ENCODE assay signal across 8 cellular contexts in the genomic region with DNA sequence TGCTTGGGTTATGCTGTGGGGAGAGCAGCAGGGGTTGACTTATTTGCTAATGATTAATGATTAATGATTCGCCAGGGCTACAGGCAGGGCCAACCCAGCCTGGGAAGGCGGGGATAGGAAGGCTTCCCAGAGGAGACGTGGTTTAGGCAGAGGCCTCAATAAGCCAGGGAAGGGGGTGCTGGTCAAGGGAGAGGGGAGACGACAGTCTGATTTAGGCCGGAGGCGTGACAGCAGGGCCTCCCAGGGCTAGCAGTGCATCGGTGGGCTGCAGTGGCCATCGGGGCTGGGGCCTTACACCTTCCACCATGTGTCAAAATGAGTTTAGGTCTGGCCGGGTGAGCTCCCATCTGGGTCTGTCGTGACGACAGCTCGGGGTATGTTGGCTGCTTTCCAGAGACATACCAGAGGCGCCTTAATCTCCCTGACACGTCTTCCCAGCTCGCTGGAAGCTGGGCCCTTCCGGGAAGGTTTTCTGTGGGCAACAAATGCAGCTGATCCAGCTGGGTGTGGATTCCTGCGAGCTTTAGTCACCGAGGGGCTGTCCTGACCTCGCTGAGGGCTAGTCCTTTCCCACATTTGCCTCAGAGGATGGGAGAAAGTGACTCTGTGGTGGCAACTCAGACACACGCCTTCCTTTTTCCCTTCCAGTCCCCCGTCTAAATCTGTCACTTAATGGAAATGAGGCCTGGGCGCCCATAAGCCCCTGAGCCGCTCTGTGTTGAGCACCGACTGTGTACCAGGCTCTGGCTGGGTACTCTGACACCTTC. TPM values are rescaled to one million over a fixed set of nuclear protein-coding genes. Genes with fewer than 3 reads are reported as not detected.
DNase-seq lines count a peak whose midpoint lies in the region; ATAC-seq and TF ChIP-seq lines count a peak whose summit lies in the region.

No MANE protein-coding gene starts in this region.

- H3K9me3 Mint-ChIP-seq in nephron progenitor cell, result no peaks in the 10 kb centered on the region

- peaks cover 17% of the 10 kb centered on the region for H3K4me1 Mint-ChIP-seq in nephron progenitor cell

- peaks cover 3% of the 10 kb centered on the region for H3K27me3 Mint-ChIP-seq in nephron progenitor cell (ENCODE audit: low read depth, poor library complexity)

- no peaks in the 10 kb centered on the region for H3K36me3 Mint-ChIP-seq in nephron progenitor cell (ENCODE audit: low read depth)

- H3K27ac ChIP-seq in substantia nigra (ENCODE audit: low read depth, low read length, poor library complexity, severe bottlenecking), result no peak overlapping the region

- peak; percentile 95 for DNase-seq in AG08396 (ENCODE audit: low spot score)
- peak; percentile 98 for DNase-seq in NCI-H82 (lab: John Stamatoyannopoulos, UW)
- no peak for DNase-seq in nephron progenitor cell
- DNase-seq in GM13976 (ENCODE audit: low spot score), result no peak
- no peak for DNase-seq in substantia nigra (lab: John Stamatoyannopoulos, UW)

- no peak overlapping the region for H3K4me3 Mint-ChIP-seq in nephron progenitor cell

- peak; percentile 70 for ATAC-seq in esophagus mucosa
- no peak for ATAC-seq in GM18511 (IDR thresholded peaks at IDR 0.05; ENCODE audit: unreplicated experiment)
- no peak for ATAC-seq in HG02571 (IDR thresholded peaks at IDR 0.05; ENCODE audit: unreplicated experiment)

- in situ Hi-C loops in GM13976 (cut with MboI; ENCODE audit: low sequenced_read_pairs, unreplicated experiment), result no loop called here

- peak overlapping the region; percentile 81 for H3K27ac Mint-ChIP-seq in nephron progenitor cell

- TF ChIP-seq CTCF in nephron progenitor cell (IDR thresholded peaks at IDR 0.05) (no peak), GM13976 (IDR thresholded peaks at IDR 0.05; ENCODE audit: borderline replicate concordance, control extremely low read depth, extremely low read depth, insufficient read depth, missing control alignments) (no peak)

RNA-seq across cellular contexts. Expression of a gene that starts 3.7 kb away (rescaled TPM):
- not detected for total RNA-seq in esophagus mucosa

RNA-seq across cellular contexts. Expression of a gene that starts 50.5 kb away (rescaled TPM):
- 23.9 TPM for total RNA-seq in esophagus mucosa

Comparison
In these comparisons a context has a peak if more than half of its experiments do, and no peak if none do; other contexts are left out.
1. DNase-seq: peak in AG08396 (single experiment) and NCI-H82 (single experiment); none in nephron progenitor cell (single experiment), GM13976 (single experiment) and substantia nigra (0 of 49).